Comparison of ENCODE assay signal across 13 cellular contexts in the genomic region with DNA sequence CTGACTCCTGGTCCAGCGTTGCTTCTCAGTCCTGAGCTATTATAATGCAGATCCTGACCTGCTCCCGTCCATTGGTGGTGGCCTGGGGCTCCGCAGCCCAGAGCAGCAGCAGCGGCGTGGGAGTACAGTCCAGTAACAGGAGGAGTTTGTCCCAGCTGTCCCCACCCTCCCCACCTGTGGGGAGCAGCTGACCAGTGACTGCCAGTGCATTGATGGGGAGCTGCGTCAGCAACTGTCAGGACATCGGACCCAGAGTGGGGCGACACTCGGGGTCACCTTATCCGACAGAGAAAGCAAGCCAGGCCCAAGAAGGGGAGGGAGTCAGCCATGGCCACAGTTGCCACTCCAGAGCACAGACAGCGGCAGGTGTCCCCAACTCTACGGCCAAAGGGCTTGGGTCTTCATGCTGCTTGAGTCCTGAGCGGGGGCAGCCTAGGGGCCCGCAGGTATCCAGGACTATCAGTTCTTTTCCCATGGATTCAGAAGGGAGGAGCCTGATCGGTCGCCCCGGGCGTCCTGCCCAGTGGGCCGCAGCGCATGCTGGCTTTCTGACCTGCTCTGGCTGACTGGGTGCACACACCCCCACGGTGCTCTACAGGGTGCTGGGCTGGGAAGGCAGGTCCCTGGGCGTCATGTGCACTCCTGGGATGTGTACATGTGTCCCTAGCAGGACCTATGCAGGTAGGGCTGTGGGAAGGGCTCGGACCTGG. TPM values are rescaled to one million over a fixed set of nuclear protein-coding genes. Genes with fewer than 3 reads are reported as not detected.
DNase-seq lines count a peak whose midpoint lies in the region; ATAC-seq and TF ChIP-seq lines count a peak whose summit lies in the region.
"Had no signal": no experiment of that assay in that cellular context is flagged by ENCODE, and none has a peak within 500 bp of the region (broad histone marks: within the 10 kb centered on the region; RNA-seq: fewer than 3 reads in every experiment).

No MANE protein-coding gene starts in this region.

- H3K4me3 Mint-ChIP-seq in activated naive CD8-positive, alpha-beta T cell treated with anti-CD3 and anti-CD28 coated beads for 36 hours = peak overlapping the region; percentile 92
- H3K4me3 Mint-ChIP-seq: B cell, type B pancreatic cell had no signal

- TF ChIP-seq POLR2A in breast epithelium (IDR thresholded peaks at IDR 0.05) (no peak), right lobe of liver (IDR thresholded peaks at IDR 0.05) (no peak), uterus (IDR thresholded peaks at IDR 0.05) (no peak)

- H3K9me3 Mint-ChIP-seq in activated naive CD8-positive, alpha-beta T cell treated with anti-CD3 and anti-CD28 coated beads for 36 hours = no peaks in the 10 kb centered on the region
- H3K9me3 Mint-ChIP-seq: type B pancreatic cell had no signal

- ATAC-seq in right lobe of liver (peak; percentile 5 to 65 (median 64)), GM18870 (IDR thresholded peaks at IDR 0.05; ENCODE audit: unreplicated experiment) (no peak), GM21723 (IDR thresholded peaks at IDR 0.05; ENCODE audit: unreplicated experiment) (no peak)

- H3K27ac ChIP-seq in breast epithelium (peak overlapping the region; percentile 38 to 68), mammary epithelial cell (ENCODE audit: insufficient read depth, low read depth, low read length) (no peak overlapping the region), right lobe of liver (no peak overlapping the region), uterus (peak overlapping the region; percentile 22 to 88)
- H3K27ac ChIP-seq: HL-60 had no signal

- in situ Hi-C loops in mammary epithelial cell (cut with MboI; ENCODE audit: low sequenced_read_pairs in 2 of 2) = no loop called here

- intact Hi-C loops in breast epithelium (cut with DNase I; ENCODE audit: low total_unique reads) (no loop called here), mammary epithelial cell (cut with micrococcal nuclease) (no loop called here), right lobe of liver (cut with DNase I) (no loop called here), uterus (cut with DNase I; ENCODE audit: low total_unique reads) (no loop called here)

- H3K79me2 ChIP-seq in mammary epithelial cell (ENCODE audit: insufficient read depth, low read length) = no peaks in the 10 kb centered on the region

- H3K9ac ChIP-seq in mammary epithelial cell (ENCODE audit: insufficient read depth, low read length) = no peak overlapping the region

- no peak overlapping the region for H2AFZ ChIP-seq in mammary epithelial cell (ENCODE audit: low read depth, low read length)

- H3K36me3 ChIP-seq in breast epithelium = no peaks in the 10 kb centered on the region
- H3K36me3 ChIP-seq in mammary epithelial cell (ENCODE audit: insufficient read depth, low read length) = no peaks in the 10 kb centered on the region
- peaks cover 0 to 4% (median 0%) of the 10 kb centered on the region in 4 donors for H3K36me3 ChIP-seq in right lobe of liver
- H3K36me3 ChIP-seq in uterus = no peaks in the 10 kb centered on the region

- no peaks in the 10 kb centered on the region for H3K27me3 Mint-ChIP-seq in activated naive CD8-positive, alpha-beta T cell treated with anti-CD3 and anti-CD28 coated beads for 36 hours
- H3K27me3 Mint-ChIP-seq: B cell, type B pancreatic cell had no signal

- H3K4me1 Mint-ChIP-seq in activated naive CD8-positive, alpha-beta T cell treated with anti-CD3 and anti-CD28 coated beads for 36 hours = peaks cover 74% of the 10 kb centered on the region

- DNase-seq in breast epithelium (ENCODE audit: low spot score in 2 of 2) (no peak), mammary epithelial cell (no peak), right lobe of liver (peak in 2 of 3 donors; percentile 81 to 83), uterus (peak in 1 of 2 donors; percentile 64), SK-N-DZ (ENCODE audit: low spot score) (no peak)
- no peak for DNase-seq in activated naive CD8-positive, alpha-beta T cell treated with anti-CD3 and anti-CD28 coated beads for 36 hours
- DNase-seq: effector memory CD4-positive, alpha-beta T cell; stimulated activated CD4-positive, alpha-beta T cell treated with anti-CD3 and anti-CD28 coated beads, Interleukin-4, amount 100 ng/mL, for 24 hours had no signal

- H4K20me1 ChIP-seq in mammary epithelial cell (ENCODE audit: insufficient read depth, low read length) = no peaks in the 10 kb centered on the region

- H3K4me3 ChIP-seq in breast epithelium = no peak overlapping the region
- H3K4me3 ChIP-seq in mammary epithelial cell (replicated peaks in 1 of 3; ENCODE audit: insufficient read depth in 1 of 3, low read depth in 2 of 3, low read length in 3 of 3) = no peak overlapping the region
- no peak overlapping the region for H3K4me3 ChIP-seq in right lobe of liver
- H3K4me3 ChIP-seq in uterus = no peak overlapping the region

- H3K27me3 ChIP-seq in breast epithelium = no peaks in the 10 kb centered on the region
- peaks cover 3% of the 10 kb centered on the region for H3K27me3 ChIP-seq in mammary epithelial cell (ENCODE audit: insufficient read depth, low read length)
- H3K27me3 ChIP-seq in right lobe of liver = no peaks in the 10 kb centered on the region
- H3K27me3 ChIP-seq in uterus = no peaks in the 10 kb centered on the region

- CTCF ChIA-PET in mammary epithelial cell (lab: Charles Lee; ENCODE audit: low non-redundant PET) = no interaction called here

- WGBS in mammary epithelial cell (ENCODE audit: low coverage, missing lambda C conversion rate) = 75% methylated on average over 21 of the region's 23 CpGs
- 41% methylated on average over 4 of the region's 23 CpGs for WGBS in right lobe of liver (ENCODE audit: insufficient coverage, low coverage, low lambda C conversion rate, missing lambda C conversion rate)

- peaks cover 11 to 34% of the 10 kb centered on the region in 2 donors for H3K4me1 ChIP-seq in breast epithelium
- peaks cover 17% of the 10 kb centered on the region for H3K4me1 ChIP-seq in mammary epithelial cell (ENCODE audit: insufficient read depth, low read length)
- H3K4me1 ChIP-seq in right lobe of liver = peaks cover 0 to 25% (median 9%) of the 10 kb centered on the region in 4 donors
- H3K4me1 ChIP-seq in uterus = peaks cover 18 to 25% of the 10 kb centered on the region in 2 donors

- H3K9me3 ChIP-seq in breast epithelium (no peaks in the 10 kb centered on the region), mammary epithelial cell (replicated peaks; ENCODE audit: insufficient read depth, low read length) (no peaks in the 10 kb centered on the region), right lobe of liver (no peaks in the 10 kb centered on the region), uterus (no peaks in the 10 kb centered on the region)

- TF ChIP-seq CTCF in breast epithelium (IDR thresholded peaks at IDR 0.05) = no peak
- no peak for TF ChIP-seq CTCF in mammary epithelial cell (conservative IDR thresholded peaks at IDR 0.05 in 1 of 2, IDR thresholded peaks at IDR 0.05 in 1 of 2; ENCODE audit: extremely low read depth in 1 of 2, insufficient read depth in 1 of 2, low read depth in 1 of 2, low read length in 2 of 2)
- no peak for TF ChIP-seq CTCF in right lobe of liver (IDR thresholded peaks at IDR 0.05)
- TF ChIP-seq CTCF in uterus (IDR thresholded peaks at IDR 0.05) = no peak

- H3K4me2 ChIP-seq in mammary epithelial cell (ENCODE audit: insufficient read depth, low read depth, low read length) = no peak overlapping the region

- dilution Hi-C loops in mammary epithelial cell (cut with HindIII; ENCODE audit: low sequenced_read_pairs) = no loop called here

- peak overlapping the region; percentile 97 for H3K27ac Mint-ChIP-seq in activated naive CD8-positive, alpha-beta T cell treated with anti-CD3 and anti-CD28 coated beads for 36 hours
- H3K27ac Mint-ChIP-seq: B cell, type B pancreatic cell had no signal

- BruUV-seq in mammary epithelial cell (replicated peaks; lab: Mats Ljungman, UMichigan) = no TSS peak

- peaks cover 55% of the 10 kb centered on the region for H3K36me3 Mint-ChIP-seq in activated naive CD8-positive, alpha-beta T cell treated with anti-CD3 and anti-CD28 coated beads for 36 hours

RNA-seq across cellular contexts. Expression of a gene that starts 29.7 kb away (rescaled TPM):
- 10 to 100 TPM in 2 of 3 donors, 1 to 10 TPM in 1; 8.2 to 21.7 (median 20.0) TPM for total RNA-seq in breast epithelium
- 10 to 100 TPM in 1 of 2 donors, 1 to 10 TPM in 1; 9.6 to 14.2 TPM for total RNA-seq in mammary epithelial cell
- 1.7 TPM for polyA plus RNA-seq in mammary epithelial cell
- 31.7 TPM for polyA minus RNA-seq in mammary epithelial cell
- 10 to 100 TPM; 90.7 to 92.2 TPM for total RNA-seq in activated naive CD8-positive, alpha-beta T cell treated with anti-CD3 and anti-CD28 coated beads for 36 hours
- total RNA-seq in right lobe of liver = 10 to 100 TPM in 3 of 6 experiments, 1 to 10 TPM in 3; 4.9 to 13.3 (median 9.3) TPM
- total RNA-seq in uterus = 10 to 100 TPM in 3 of 4 donors, 1 to 10 TPM in 1; 2.3 to 95.8 (median 29.9) TPM
- 14.4 and 17.3 TPM in 2 replicates for polyA plus RNA-seq in SK-N-DZ (2014; cell fraction: cytosol; rRNA removed)
- polyA plus RNA-seq in SK-N-DZ (2014; cell fraction: nucleus; rRNA removed) = 33.4 and 46.5 TPM in 2 replicates

Comparison
In these comparisons a context has a peak if more than half of its experiments do, and no peak if none do; other contexts are left out.
1. H3K27ac ChIP-seq: peak in breast epithelium (2 of 2) and uterus (2 of 2); none in mammary epithelial cell (single experiment) and right lobe of liver (0 of 3).
2. DNase-seq: peak in right lobe of liver (2 of 3); none in breast epithelium (0 of 2), mammary epithelial cell (single experiment), activated naive CD8-positive, alpha-beta T cell treated with anti-CD3 and anti-CD28 coated beads for 36 hours (single experiment) and SK-N-DZ (single experiment).
3. ATAC-seq: peak in right lobe of liver (4 of 4); none in GM18870 (single experiment) and GM21723 (single experiment).